12 cellular contexts compared by ENCODE assay signal in the genomic region with DNA sequence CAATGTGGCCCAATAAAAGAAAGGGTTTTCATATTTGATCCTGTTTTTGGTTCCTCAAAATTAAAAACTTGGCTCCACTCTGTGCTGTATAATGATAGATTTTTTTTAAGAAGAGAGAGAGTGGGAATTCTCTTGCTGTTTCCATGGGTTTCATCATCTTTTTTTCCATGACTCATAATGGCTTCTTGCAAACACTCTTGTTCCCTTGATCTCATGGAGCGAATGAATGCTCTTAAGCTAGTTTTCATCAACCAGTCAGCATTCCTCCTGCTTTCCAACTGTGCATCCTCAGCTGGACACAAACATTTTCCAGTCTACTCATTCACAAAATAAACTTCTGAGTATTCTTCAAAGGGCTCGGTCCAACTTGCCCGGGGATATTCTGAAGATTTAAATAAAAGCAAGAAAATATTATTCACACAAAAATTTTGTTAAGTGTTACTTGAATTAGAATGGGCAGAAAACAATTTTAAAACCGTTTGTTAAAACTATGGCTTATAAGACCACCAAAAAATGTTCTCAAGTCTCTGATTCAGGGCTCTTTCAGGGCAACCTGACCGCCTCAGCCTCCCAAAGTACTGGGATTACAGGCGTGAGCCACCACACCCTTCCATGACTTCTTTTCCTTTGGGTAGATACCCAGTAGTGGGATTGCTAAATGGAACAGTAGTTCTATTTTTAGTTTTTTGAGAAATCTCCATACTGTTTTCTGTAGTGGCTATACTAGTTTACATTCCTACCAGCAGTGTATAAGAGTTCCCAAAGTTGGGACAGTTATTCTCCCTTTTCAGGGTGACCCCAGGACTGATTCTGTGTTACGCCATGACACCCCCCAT.
DNase-seq lines count a peak whose midpoint lies in the region; ATAC-seq and TF ChIP-seq lines count a peak whose summit lies in the region.
"Had no signal": no experiment of that assay in that cellular context is flagged by ENCODE, and none has a peak within 500 bp of the region (broad histone marks: within the 10 kb centered on the region; RNA-seq: fewer than 3 reads in every experiment).

No MANE protein-coding gene starts in this region.

- ATAC-seq in HG03097 (IDR thresholded peaks at IDR 0.05; ENCODE audit: low FRiP score, unreplicated experiment): no peak

- H3K27me3 Mint-ChIP-seq in T-helper 2 cell treated with Interferon-gamma antibody and Interleukin-4, amounts not matched to agents 5 μg/mL and 100 μg/mL, for 36 hours (ENCODE audit: low read depth): no peaks in the 10 kb centered on the region

- intact Hi-C loops in mammary epithelial cell (cut with micrococcal nuclease): no loop called here

- DNase-seq in AG10803 (ENCODE audit: low read depth) (peak; percentile 99), LHCN-M2 (ENCODE audit: low read depth) (peak; percentile 92), mammary epithelial cell (peak; percentile 68), mesendoderm (peak; percentile 76), NCI-H748 treated with DMSO at 0.1 percent for 48 hours (lab: John Stamatoyannopoulos, UW) (no peak)
- no peak for DNase-seq in activated CD4-positive, alpha-beta T cell treated with anti-CD3 and anti-CD28 coated beads, Interleukin-2, amount 50 U/mL, for 48 hours
- no peak for DNase-seq in T-helper 2 cell treated with Interferon-gamma antibody and Interleukin-4, amounts not matched to agents 5 μg/mL and 100 μg/mL, for 36 hours (ENCODE audit: low spot score)
- DNase-seq: amygdala, NCI-H82 had no signal

- no peak overlapping the region for H3K27ac Mint-ChIP-seq in T-helper 2 cell treated with Interferon-gamma antibody and Interleukin-4, amounts not matched to agents 5 μg/mL and 100 μg/mL, for 36 hours

- no peak overlapping the region for H3K27ac ChIP-seq in mammary epithelial cell (ENCODE audit: insufficient read depth, low read depth, low read length)
- no peak overlapping the region for H3K27ac ChIP-seq in mesendoderm (ENCODE audit: low read depth, low read length)
- H3K27ac ChIP-seq: neutrophil, thoracic aorta had no signal

- H3K23ac ChIP-seq in mesendoderm (ENCODE audit: low read length): no peak overlapping the region

- WGBS in mammary epithelial cell (ENCODE audit: low coverage, missing lambda C conversion rate): 81% methylated on average over 7 of the region's 7 CpGs
- WGBS in mesendoderm (ENCODE audit: extremely low coverage, insufficient coverage, low lambda C conversion rate): no CpG with 5 or more reads among the region's 7 CpGs

- no peak overlapping the region for H3K4me3 ChIP-seq in AG10803 (ENCODE audit: low read length)
- no peak overlapping the region for H3K4me3 ChIP-seq in mammary epithelial cell (replicated peaks in 1 of 3; ENCODE audit: insufficient read depth in 1 of 3, low read depth in 2 of 3, low read length in 3 of 3)
- H3K4me3 ChIP-seq in mesendoderm (ENCODE audit: low read length): no peak overlapping the region
- H3K4me3 ChIP-seq: thoracic aorta had no signal

- dilution Hi-C loops in mammary epithelial cell (cut with HindIII; ENCODE audit: low sequenced_read_pairs): no loop called here

- H3K79me2 ChIP-seq in mammary epithelial cell (ENCODE audit: insufficient read depth, low read length) (no peaks in the 10 kb centered on the region), mesendoderm (ENCODE audit: control insufficient read depth, insufficient read depth, low read length) (no peaks in the 10 kb centered on the region)

- H3K4me1 Mint-ChIP-seq in T-helper 2 cell treated with Interferon-gamma antibody and Interleukin-4, amounts not matched to agents 5 μg/mL and 100 μg/mL, for 36 hours (ENCODE audit: low read depth): peaks cover 7% of the 10 kb centered on the region

- no peaks in the 10 kb centered on the region for H4K20me1 ChIP-seq in mammary epithelial cell (ENCODE audit: insufficient read depth, low read length)

- CTCF ChIA-PET in mammary epithelial cell (lab: Charles Lee; ENCODE audit: low non-redundant PET): no interaction called here

- TSS peak; percentile 87 for BruUV-seq in mammary epithelial cell (replicated peaks; lab: Mats Ljungman, UMichigan)

- H3K27me3 ChIP-seq in mammary epithelial cell (ENCODE audit: insufficient read depth, low read length) (no peaks in the 10 kb centered on the region), mesendoderm (ENCODE audit: insufficient read depth, low read length, poor library complexity) (no peaks in the 10 kb centered on the region)
- H3K27me3 ChIP-seq: neutrophil had no signal

- no peak overlapping the region for H2BK15ac ChIP-seq in mesendoderm (replicated peaks; ENCODE audit: low read depth)

- no peaks in the 10 kb centered on the region for H3K9me3 ChIP-seq in mammary epithelial cell (replicated peaks; ENCODE audit: insufficient read depth, low read length)
- H3K9me3 ChIP-seq: neutrophil, thoracic aorta had no signal

- H3K36me3 Mint-ChIP-seq in T-helper 2 cell treated with Interferon-gamma antibody and Interleukin-4, amounts not matched to agents 5 μg/mL and 100 μg/mL, for 36 hours (ENCODE audit: low read depth): peaks cover 74% of the 10 kb centered on the region

- in situ Hi-C loops in mammary epithelial cell (cut with MboI; ENCODE audit: low sequenced_read_pairs in 2 of 2): no loop called here

- no peak overlapping the region for H2AFZ ChIP-seq in mammary epithelial cell (ENCODE audit: low read depth, low read length)

- no peak overlapping the region for H4K5ac ChIP-seq in mesendoderm (ENCODE audit: low read length)

- H3K4ac ChIP-seq in mesendoderm (ENCODE audit: low read depth, low read length): no peak overlapping the region

- H2BK5ac ChIP-seq in mesendoderm (ENCODE audit: low read length): no peak overlapping the region

- H4K8ac ChIP-seq in mesendoderm (ENCODE audit: low read depth, low read length): no peak overlapping the region

- H3K9me3 Mint-ChIP-seq in T-helper 2 cell treated with Interferon-gamma antibody and Interleukin-4, amounts not matched to agents 5 μg/mL and 100 μg/mL, for 36 hours: peaks cover 7% of the 10 kb centered on the region

- no peak overlapping the region for H3K56ac ChIP-seq in mesendoderm (ENCODE audit: low read length)

- H3K9ac ChIP-seq in mammary epithelial cell (ENCODE audit: insufficient read depth, low read length) (no peak overlapping the region), mesendoderm (ENCODE audit: low read length) (no peak overlapping the region)

- H3K4me1 ChIP-seq in mammary epithelial cell (ENCODE audit: insufficient read depth, low read length) (no peaks in the 10 kb centered on the region), mesendoderm (ENCODE audit: control insufficient read depth, low read depth, low read length) (no peaks in the 10 kb centered on the region)

- no peak overlapping the region for H3K4me2 ChIP-seq in mammary epithelial cell (ENCODE audit: insufficient read depth, low read depth, low read length)
- no peak overlapping the region for H3K4me2 ChIP-seq in mesendoderm (ENCODE audit: low read length)

- H2BK120ac ChIP-seq in mesendoderm (ENCODE audit: low read depth, low read length): no peak overlapping the region

- no peaks in the 10 kb centered on the region for H3K79me1 ChIP-seq in mesendoderm (ENCODE audit: low read length)

- H3K18ac ChIP-seq in mesendoderm (ENCODE audit: low read length): no peak overlapping the region

- no peak overlapping the region for H2AK5ac ChIP-seq in mesendoderm (ENCODE audit: low read length)

- H3K36me3 ChIP-seq in mammary epithelial cell (ENCODE audit: insufficient read depth, low read length) (no peaks in the 10 kb centered on the region), mesendoderm (ENCODE audit: control insufficient read depth, insufficient read depth, low read length) (no peaks in the 10 kb centered on the region)
- H3K36me3 ChIP-seq: neutrophil, thoracic aorta had no signal

- no peak overlapping the region for H3K4me3 Mint-ChIP-seq in T-helper 2 cell treated with Interferon-gamma antibody and Interleukin-4, amounts not matched to agents 5 μg/mL and 100 μg/mL, for 36 hours

- TF ChIP-seq CTCF in AG10803 (conservative IDR thresholded peaks at IDR 0.05; ENCODE audit: low read length) (no peak), mammary epithelial cell (conservative IDR thresholded peaks at IDR 0.05 in 1 of 2, IDR thresholded peaks at IDR 0.05 in 1 of 2; ENCODE audit: extremely low read depth in 1 of 2, insufficient read depth in 1 of 2, low read depth in 1 of 2, low read length in 2 of 2) (no peak)

Comparison
In these comparisons a context has a peak if more than half of its experiments do, and no peak if none do; other contexts are left out.
1. DNase-seq: peak in AG10803 (single experiment), LHCN-M2 (single experiment), mammary epithelial cell (single experiment) and mesendoderm (single experiment); none in NCI-H748 treated with DMSO at 0.1 percent for 48 hours (single experiment), activated CD4-positive, alpha-beta T cell treated with anti-CD3 and anti-CD28 coated beads, Interleukin-2, amount 50 U/mL, for 48 hours (0 of 2) and T-helper 2 cell treated with Interferon-gamma antibody and Interleukin-4, amounts not matched to agents 5 μg/mL and 100 μg/mL, for 36 hours (single experiment).